In the genomic region with DNA sequence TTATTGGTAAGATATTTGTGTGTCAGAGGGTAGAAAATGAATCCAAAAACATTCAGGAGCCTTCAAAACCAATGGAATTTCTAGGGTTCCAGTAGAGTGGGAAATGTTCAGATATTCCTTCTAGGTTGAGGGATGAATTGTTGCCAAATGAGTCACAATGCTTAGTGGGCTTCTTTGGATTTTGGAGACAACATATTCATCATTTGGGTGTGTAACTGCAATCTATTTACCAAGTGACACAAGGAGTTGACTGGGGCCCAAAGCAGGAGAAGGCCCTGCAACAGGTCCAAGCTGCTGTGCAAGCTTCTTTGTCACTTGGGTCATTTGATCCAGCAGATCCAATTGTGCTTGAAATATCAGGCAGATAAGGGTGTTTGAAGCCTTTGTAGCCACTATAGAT, we compare ENCODE assay signal across 26 cellular contexts.
"Had no signal": no experiment of that assay in that cellular context is flagged by ENCODE, and none has a peak within 500 bp of the region (broad histone marks: within the 10 kb centered on the region; RNA-seq: fewer than 3 reads in every experiment).

No MANE protein-coding gene starts in this region.

- H3K36me3 Mint-ChIP-seq: immature natural killer cell had no signal

- H3K27ac ChIP-seq: esophagus muscularis mucosa, lower lobe of right lung, pancreas, psoas muscle, right atrium auricular region, thyroid gland, upper lobe of right lung, VCaP had no signal

- H3K27me3 Mint-ChIP-seq: activated CD4-positive, alpha-beta memory T cell treated with anti-CD3 and anti-CD28 coated beads, Interleukin-2, amount 10 ng/mL, durations not matched to agents 7 days and 5 days; activated CD4-positive, alpha-beta T cell treated with anti-CD3 and anti-CD28 coated beads, Interleukin-2, amount 10 ng/mL, durations not matched to agents 24 days and 14 days; effector memory CD8-positive, alpha-beta T cell had no signal

- H3K36me3 ChIP-seq: esophagus muscularis mucosa, lower lobe of right lung, pancreas, right atrium auricular region, thyroid gland, upper lobe of right lung had no signal

- H3K27me3 ChIP-seq: esophagus muscularis mucosa, pancreas, right atrium auricular region, thyroid gland, upper lobe of right lung had no signal

- H3K9me3 Mint-ChIP-seq: activated CD4-positive, alpha-beta T cell treated with anti-CD3 and anti-CD28 coated beads, Interleukin-2, amount 10 ng/mL, durations not matched to agents 24 days and 14 days; activated naive CD4-positive, alpha-beta T cell treated with anti-CD3 and anti-CD28 coated beads for 36 hours; nephron progenitor cell had no signal

- H3K4me1 ChIP-seq: esophagus muscularis mucosa, lower lobe of right lung, pancreas, psoas muscle, right atrium auricular region, thyroid gland, upper lobe of right lung had no signal

- DNase-seq: activated CD4-positive, alpha-beta memory T cell treated with anti-CD3 and anti-CD28 coated beads, Interleukin-2, amount 10 ng/mL, durations not matched to agents 7 days and 5 days; activated CD4-positive, alpha-beta T cell treated with anti-CD3 and anti-CD28 coated beads, Interleukin-2, amount 10 ng/mL, durations not matched to agents 24 days and 14 days; activated effector memory CD4-positive, alpha-beta T cell treated with Interleukin-2 at 50 U/mL for 16 hours; activated naive CD4-positive, alpha-beta T cell treated with anti-CD3 and anti-CD28 coated beads for 36 hours; activated T-cell treated with anti-CD3 and anti-CD28 coated beads, Interleukin-2, amount 50 U/mL, for 72 hours; anterior cingulate cortex; central memory CD4-positive, alpha-beta T cell; effector memory CD8-positive, alpha-beta T cell; immature natural killer cell; lower lobe of right lung; mesendoderm; mucosa of descending colon; nephron progenitor cell; pancreas; psoas muscle; stimulated activated CD4-positive, alpha-beta T cell treated with anti-CD3 and anti-CD28 coated beads, Interleukin-4, amount 100 ng/mL, for 4 hours; stimulated activated naive CD8-positive, alpha-beta T cell treated with anti-CD3 and anti-CD28 coated beads, Interleukin-15, Interleukin-2, amounts not matched to agents 100 U/mL and 50 U/mL, for 24 hours; substantia nigra; thyroid gland; upper lobe of right lung had no signal

- H3K4me3 Mint-ChIP-seq: activated CD4-positive, alpha-beta memory T cell treated with anti-CD3 and anti-CD28 coated beads, Interleukin-2, amount 10 ng/mL, durations not matched to agents 7 days and 5 days; activated CD4-positive, alpha-beta T cell treated with anti-CD3 and anti-CD28 coated beads, Interleukin-2, amount 10 ng/mL, durations not matched to agents 24 days and 14 days; activated naive CD4-positive, alpha-beta T cell treated with anti-CD3 and anti-CD28 coated beads for 36 hours; activated T-cell treated with anti-CD3 and anti-CD28 coated beads, Interleukin-2, amount 50 U/mL, for 72 hours; effector memory CD8-positive, alpha-beta T cell; immature natural killer cell; nephron progenitor cell; T-helper 2 cell treated with Interferon-gamma antibody and Interleukin-4, amounts not matched to agents 5 μg/mL and 100 μg/mL, for 36 hours had no signal

- H3K9me3 ChIP-seq: esophagus muscularis mucosa, lower lobe of right lung, mucosa of descending colon, pancreas, psoas muscle, right atrium auricular region, thyroid gland, upper lobe of right lung had no signal

- ATAC-seq: activated CD4-positive, CD25-positive, alpha-beta regulatory T cell treated with anti-CD3 and anti-CD28 coated beads, Interleukin-2, amount 50 U/mL, for 24 hours; activated T-cell treated with anti-CD3 and anti-CD28 coated beads, Interleukin-2, amount 50 U/mL, for 72 hours; effector memory CD8-positive, alpha-beta T cell; left lobe of liver; lower lobe of right lung; mucosa of descending colon; pancreas; psoas muscle; stimulated activated naive CD8-positive, alpha-beta T cell treated with anti-CD3 and anti-CD28 coated beads, Interleukin-15, Interleukin-2, amounts not matched to agents 100 U/mL and 50 U/mL, for 24 hours; upper lobe of right lung had no signal

- H3K4me1 Mint-ChIP-seq: activated CD4-positive, alpha-beta memory T cell treated with anti-CD3 and anti-CD28 coated beads, Interleukin-2, amount 10 ng/mL, durations not matched to agents 7 days and 5 days; activated CD4-positive, alpha-beta T cell treated with anti-CD3 and anti-CD28 coated beads, Interleukin-2, amount 10 ng/mL, durations not matched to agents 24 days and 14 days; immature natural killer cell; nephron progenitor cell had no signal

- H3K4me3 ChIP-seq: esophagus muscularis mucosa, lower lobe of right lung, mucosa of descending colon, pancreas, psoas muscle, right atrium auricular region, thyroid gland, upper lobe of right lung had no signal

- H3K27ac Mint-ChIP-seq: activated CD4-positive, alpha-beta memory T cell treated with anti-CD3 and anti-CD28 coated beads, Interleukin-2, amount 10 ng/mL, durations not matched to agents 7 days and 5 days; activated CD4-positive, alpha-beta T cell treated with anti-CD3 and anti-CD28 coated beads, Interleukin-2, amount 10 ng/mL, durations not matched to agents 24 days and 14 days; activated naive CD4-positive, alpha-beta T cell treated with anti-CD3 and anti-CD28 coated beads for 36 hours; activated T-cell treated with anti-CD3 and anti-CD28 coated beads, Interleukin-2, amount 50 U/mL, for 72 hours; effector memory CD8-positive, alpha-beta T cell; immature natural killer cell; nephron progenitor cell; T-helper 2 cell treated with Interferon-gamma antibody and Interleukin-4, amounts not matched to agents 5 μg/mL and 100 μg/mL, for 36 hours had no signal
